Comparison of ENCODE assay signal across 22 cellular contexts in the genomic region with DNA sequence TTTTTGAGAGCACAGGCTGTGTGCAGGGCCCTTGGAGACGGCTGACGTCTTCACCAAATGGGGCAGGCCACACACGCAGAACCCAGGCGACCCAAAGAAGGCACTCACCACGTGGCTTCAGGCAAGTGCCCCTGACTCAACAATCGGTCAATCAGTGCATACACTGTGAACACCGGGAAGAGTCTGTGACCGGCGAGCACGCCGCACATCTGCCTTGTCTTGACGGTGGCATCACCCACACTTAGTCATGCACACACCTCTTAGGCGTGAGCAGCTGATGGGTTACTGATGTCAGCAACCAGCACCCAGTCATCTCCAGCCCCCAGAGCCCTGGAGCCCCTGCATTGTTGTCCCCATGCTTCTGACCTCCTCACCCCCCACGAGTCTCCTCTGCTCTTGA. TPM values are rescaled to one million over a fixed set of nuclear protein-coding genes. Genes with fewer than 3 reads are reported as not detected.
DNase-seq lines count a peak whose midpoint lies in the region; ATAC-seq and TF ChIP-seq lines count a peak whose summit lies in the region.
"Had no signal": no experiment of that assay in that cellular context is flagged by ENCODE, and none has a peak within 500 bp of the region (broad histone marks: within the 10 kb centered on the region; RNA-seq: fewer than 3 reads in every experiment).

No MANE protein-coding gene starts in this region.

- TF ChIP-seq POLR2A in spleen (IDR thresholded peaks at IDR 0.05): no peak

- no peak overlapping the region for H3K4me2 ChIP-seq in mesenchymal stem cell (ENCODE audit: low read length, poor library complexity, severe bottlenecking)
- H3K4me2 ChIP-seq: KMS-11 had no signal

- H3K27ac Mint-ChIP-seq in activated B cell treated with CpG ODN at 0.5 μM for 24 hours: no peak overlapping the region
- H3K27ac Mint-ChIP-seq: CD4-positive, CD25-positive, alpha-beta regulatory T cell had no signal

- H3K27me3 Mint-ChIP-seq in activated B cell treated with CpG ODN at 0.5 μM for 24 hours: peaks cover 15% of the 10 kb centered on the region

- H2AFZ ChIP-seq in mesenchymal stem cell (ENCODE audit: low read depth, low read length): no peak overlapping the region

- H3K9me3 Mint-ChIP-seq in activated B cell treated with CpG ODN at 0.5 μM for 24 hours: peaks cover 7% of the 10 kb centered on the region

- H3K9me3 ChIP-seq in right atrium auricular region: peaks cover 0 to 5% of the 10 kb centered on the region in 2 donors
- peaks cover 7% of the 10 kb centered on the region for H3K9me3 ChIP-seq in mesenchymal stem cell (ENCODE audit: control insufficient read depth, low read length)
- H3K9me3 ChIP-seq in spleen: peaks cover 0 to 21% (median 18%) of the 10 kb centered on the region in 8 donors
- H3K9me3 ChIP-seq: Caco-2, HAP-1 had no signal

- no peak overlapping the region for H3K4me3 Mint-ChIP-seq in activated B cell treated with CpG ODN at 0.5 μM for 24 hours
- H3K4me3 Mint-ChIP-seq: CD4-positive, CD25-positive, alpha-beta regulatory T cell had no signal

- no peaks in the 10 kb centered on the region for H3K36me3 Mint-ChIP-seq in activated B cell treated with CpG ODN at 0.5 μM for 24 hours (ENCODE audit: low read depth)
- H3K36me3 Mint-ChIP-seq: CD4-positive, CD25-positive, alpha-beta regulatory T cell had no signal

- H3K14ac ChIP-seq in mesenchymal stem cell (ENCODE audit: low read length in 2 of 2): no peak overlapping the region

- CTCF ChIA-PET in activated B cell treated with CpG ODN at 0.5 μM for 24 hours (lab: Charles Lee): no interaction called here

- H3K18ac ChIP-seq in mesenchymal stem cell (ENCODE audit: low read depth in 1 of 2, low read length in 2 of 2): no peak overlapping the region

- intact Hi-C loops in cardiac septum (cut with DNase I): no loop called here
- intact Hi-C loops in activated B cell treated with CpG ODN at 0.5 μM for 24 hours (cut with micrococcal nuclease): loop anchor here (10.0 kb wide), 1 partner anchor 146 kb away; the partner anchor contains the start of gene PFKL
- intact Hi-C loops in spleen (cut with DNase I; ENCODE audit: low total_unique reads): no loop called here

- peak overlapping the region; percentile 34 for H4K91ac ChIP-seq in mesenchymal stem cell (ENCODE audit: low read length)

- no peak overlapping the region for H2BK5ac ChIP-seq in mesenchymal stem cell (ENCODE audit: low read depth, low read length, poor library complexity, severe bottlenecking)

- POLR2A ChIA-PET in activated B cell treated with CpG ODN at 0.5 μM for 24 hours (lab: Charles Lee): no interaction called here

- no peak overlapping the region for H2BK120ac ChIP-seq in mesenchymal stem cell (ENCODE audit: low read depth, low read length)

- no peak overlapping the region for H4K8ac ChIP-seq in mesenchymal stem cell (ENCODE audit: low read length)

- H2AK5ac ChIP-seq in mesenchymal stem cell (ENCODE audit: low read length, severe bottlenecking): no peak overlapping the region

- H3K4me3 ChIP-seq in right atrium auricular region (no peak overlapping the region), mesenchymal stem cell (ENCODE audit: insufficient read depth in 1 of 2, low read depth in 1 of 2, low read length in 2 of 2) (no peak overlapping the region), spleen (no peak overlapping the region)
- H3K4me3 ChIP-seq: HAP-1 had no signal

- no peak overlapping the region for H2BK15ac ChIP-seq in mesenchymal stem cell (ENCODE audit: low read depth, poor library complexity, severe bottlenecking)

- WGBS in mesenchymal stem cell: 79% methylated on average over 14 of the region's 14 CpGs
- WGBS in spleen, 5 donors: 75 to 82% (median 77%) methylated on average over 2 to 14 of the region's 14 CpGs

- no peak overlapping the region for H3K9ac ChIP-seq in mesenchymal stem cell (ENCODE audit: low read length)
- H3K9ac ChIP-seq: KMS-11 had no signal

- no peaks in the 10 kb centered on the region for H3K36me3 ChIP-seq in right atrium auricular region
- no peaks in the 10 kb centered on the region for H3K36me3 ChIP-seq in mesenchymal stem cell (ENCODE audit: control insufficient read depth in 1 of 2, insufficient read depth in 2 of 2, low read depth in 1 of 2, low read length in 2 of 2)
- H3K36me3 ChIP-seq in spleen: no peaks in the 10 kb centered on the region
- H3K36me3 ChIP-seq: BE2C, HAP-1 had no signal

- H3K4me1 ChIP-seq in right atrium auricular region (peaks cover 0 to 8% of the 10 kb centered on the region in 2 donors), mesenchymal stem cell (ENCODE audit: control insufficient read depth, insufficient read depth, low read depth, low read length) (peaks cover 4% of the 10 kb centered on the region), spleen (peaks cover 0 to 6% (median 4%) of the 10 kb centered on the region in 6 donors)
- H3K4me1 ChIP-seq: BE2C, HAP-1 had no signal

- no peak for ATAC-seq in activated B cell treated with CpG ODN at 0.5 μM for 24 hours (ENCODE audit: low read depth)
- ATAC-seq in GM18907 (IDR thresholded peaks at IDR 0.05; ENCODE audit: unreplicated experiment): no peak

- H3K27ac ChIP-seq in right atrium auricular region (no peak overlapping the region), mesenchymal stem cell (ENCODE audit: low read length, poor library complexity, severe bottlenecking) (no peak overlapping the region), spleen (no peak overlapping the region)
- H3K27ac ChIP-seq: KMS-11 had no signal

- H3K4me1 Mint-ChIP-seq in activated B cell treated with CpG ODN at 0.5 μM for 24 hours: no peaks in the 10 kb centered on the region

- H3K27me3 ChIP-seq in right atrium auricular region (no peaks in the 10 kb centered on the region), mesenchymal stem cell (ENCODE audit: control insufficient read depth in 1 of 2, insufficient read depth in 1 of 2, low read length in 2 of 2) (peaks cover 24 to 67% of the 10 kb centered on the region in 2 experiments), spleen (replicated peaks in 1 of 7) (peaks cover 0 to 48% (median 0%) of the 10 kb centered on the region in 7 donors)

- H3K79me1 ChIP-seq in mesenchymal stem cell (replicated peaks; ENCODE audit: low read length, poor library complexity, severe bottlenecking): no peaks in the 10 kb centered on the region

- no peak overlapping the region for H3K4ac ChIP-seq in mesenchymal stem cell (ENCODE audit: low read depth in 1 of 2, low read length in 2 of 2)

- TF ChIP-seq CTCF in right atrium auricular region (IDR thresholded peaks at IDR 0.05): no peak
- TF ChIP-seq CTCF in activated B cell treated with CpG ODN at 0.5 μM for 24 hours (IDR thresholded peaks at IDR 0.05): no peak
- TF ChIP-seq CTCF in spleen (IDR thresholded peaks at IDR 0.05 in 8 of 11, conservative IDR thresholded peaks at IDR 0.05 in 3 of 11): no peak

- H3K23ac ChIP-seq in mesenchymal stem cell (ENCODE audit: low read length in 2 of 2): no peak overlapping the region

- DNase-seq in cardiac septum (ENCODE audit: low spot score) (peak; percentile 70), right atrium auricular region (ENCODE audit: low spot score) (no peak), activated B cell treated with CpG ODN at 0.5 μM for 24 hours (peak; percentile 5), mesenchymal stem cell (no peak), spleen (peak; percentile 54), Kasumi-1 (lab: John Stamatoyannopoulos, UW) (no peak)
- no peak for DNase-seq in activated CD8-positive, alpha-beta memory T cell treated with anti-CD3 and anti-CD28 coated beads for 24 hours
- DNase-seq: CD4-positive, CD25-positive, alpha-beta regulatory T cell; DMS 273 treated with DMSO at 0.1 percent for 48 hours; IMR-90; MV-4-11; NCI-H1105 treated with DMSO at 0.1 percent for 48 hours; NCI-H1694; NCI-H2081; NCI-H2171; NCI-H524 treated with DMSO at 0.1 percent for 48 hours; NCI-H82 had no signal

- no peak overlapping the region for H2BK12ac ChIP-seq in mesenchymal stem cell (ENCODE audit: low read length in 2 of 2)

RNA-seq across cellular contexts. Expression of gene LRRC3, which starts 4.9 kb away (rescaled TPM):
- total RNA-seq in cardiac septum (2.9 TPM), right atrium auricular region (1 to 10 TPM; 1.1 to 1.7 TPM), activated B cell treated with CpG ODN at 0.5 μM for 24 hours (0.91 and 1.00 TPM in 2 replicates), spleen (1 to 10 TPM; 1.3 to 4.9 (median 3.4) TPM)
- polyA plus RNA-seq in mesenchymal stem cell (2013, experiment 1 of 2): 2.9 TPM
- polyA plus RNA-seq in mesenchymal stem cell (2013, experiment 2 of 2): 3.1 TPM
- polyA plus RNA-seq in spleen: under 1 TPM; 0.24 to 0.86 (median 0.26) TPM

Comparison
In these comparisons a context has a peak if more than half of its experiments do, and no peak if none do; other contexts are left out.
1. DNase-seq: peak in cardiac septum (single experiment), activated B cell treated with CpG ODN at 0.5 μM for 24 hours (single experiment) and spleen (single experiment); none in right atrium auricular region (single experiment), mesenchymal stem cell (single experiment), activated CD8-positive, alpha-beta memory T cell treated with anti-CD3 and anti-CD28 coated beads for 24 hours (single experiment) and Kasumi-1 (0 of 2).